1 cellular context compared by ENCODE assay signal in genomic region chr14:104753528-104754212, GRCh38.
TF ChIP-seq lines count a peak whose summit lies in the region.

No MANE protein-coding gene starts in this region.

TF ChIP-seq in SK-N-SH, 30 proteins besides CTCF, POLR2A, EP300 and RAD21 (continued from another document):
- TF ChIP-seq USF2 (IDR thresholded peaks at IDR 0.05; ENCODE audit: borderline replicate concordance, low read depth, low read length): no peak
- TF ChIP-seq GABPA (IDR thresholded peaks at IDR 0.05; ENCODE audit: low read depth): no peak
- TF ChIP-seq TEAD4 (IDR thresholded peaks at IDR 0.05; ENCODE audit: borderline replicate concordance, insufficient read depth): no peak
- no peak for TF ChIP-seq SIN3A (IDR thresholded peaks at IDR 0.05; ENCODE audit: borderline replicate concordance, low read depth, low read length)
- TF ChIP-seq, protein P1, sequence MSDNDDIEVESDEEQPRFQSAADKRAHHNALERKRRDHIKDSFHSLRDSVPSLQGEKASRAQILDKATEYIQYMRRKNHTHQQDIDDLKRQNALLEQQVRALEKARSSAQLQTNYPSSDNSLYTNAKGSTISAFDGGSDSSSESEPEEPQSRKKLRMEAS (IDR thresholded peaks at IDR 0.05; ENCODE audit: low read depth): no peak
- TF ChIP-seq, protein P2, sequence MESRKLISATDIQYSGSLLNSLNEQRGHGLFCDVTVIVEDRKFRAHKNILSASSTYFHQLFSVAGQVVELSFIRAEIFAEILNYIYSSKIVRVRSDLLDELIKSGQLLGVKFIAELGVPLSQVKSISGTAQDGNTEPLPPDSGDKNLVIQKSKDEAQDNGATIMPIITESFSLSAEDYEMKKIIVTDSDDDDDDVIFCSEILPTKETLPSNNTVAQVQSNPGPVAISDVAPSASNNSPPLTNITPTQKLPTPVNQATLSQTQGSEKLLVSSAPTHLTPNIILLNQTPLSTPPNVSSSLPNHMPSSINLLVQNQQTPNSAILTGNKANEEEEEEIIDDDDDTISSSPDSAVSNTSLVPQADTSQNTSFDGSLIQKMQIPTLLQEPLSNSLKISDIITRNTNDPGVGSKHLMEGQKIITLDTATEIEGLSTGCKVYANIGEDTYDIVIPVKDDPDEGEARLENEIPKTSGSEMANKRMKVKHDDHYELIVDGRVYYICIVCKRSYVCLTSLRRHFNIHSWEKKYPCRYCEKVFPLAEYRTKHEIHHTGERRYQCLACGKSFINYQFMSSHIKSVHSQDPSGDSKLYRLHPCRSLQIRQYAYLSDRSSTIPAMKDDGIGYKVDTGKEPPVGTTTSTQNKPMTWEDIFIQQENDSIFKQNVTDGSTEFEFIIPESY (IDR thresholded peaks at IDR 0.05; ENCODE audit: borderline replicate concordance, low read depth): no peak
- no peak for TF ChIP-seq MEF2A (IDR thresholded peaks at IDR 0.05; ENCODE audit: borderline replicate concordance, low read depth)
- TF ChIP-seq JUND (IDR thresholded peaks at IDR 0.05): no peak
- TF ChIP-seq SMC3 (IDR thresholded peaks at IDR 0.05; ENCODE audit: low read depth, low read length): no peak
